25 cellular contexts compared by ENCODE assay signal in genomic region chr17:41868568-41868967, GRCh38. TPM values are rescaled to one million over a fixed set of nuclear protein-coding genes. Genes with fewer than 3 reads are reported as not detected.
DNase-seq lines count a peak whose midpoint lies in the region; ATAC-seq, FAIRE-seq and TF ChIP-seq lines count a peak whose summit lies in the region.
"Had no signal": no experiment of that assay in that cellular context is flagged by ENCODE, and none has a peak within 500 bp of the region (broad histone marks: within the 10 kb centered on the region; RNA-seq: fewer than 3 reads in every experiment).

No MANE protein-coding gene starts in this region.

- no peak overlapping the region for H3K4me3 Mint-ChIP-seq in activated naive CD4-positive, alpha-beta T cell treated with anti-CD3 and anti-CD28 coated beads, Interleukin-2, amount 50 U/mL, for 24 hours
- peak overlapping the region; percentile 79 for H3K4me3 Mint-ChIP-seq in T-helper 2 cell treated with Interferon-gamma antibody and Interleukin-4, amounts not matched to agents 5 μg/mL and 100 μg/mL, for 36 hours
- H3K4me3 Mint-ChIP-seq: H9 had no signal

- no peaks in the 10 kb centered on the region for H3K27me3 Mint-ChIP-seq in activated naive CD4-positive, alpha-beta T cell treated with anti-CD3 and anti-CD28 coated beads, Interleukin-2, amount 50 U/mL, for 24 hours
- no peaks in the 10 kb centered on the region for H3K27me3 Mint-ChIP-seq in T-helper 2 cell treated with Interferon-gamma antibody and Interleukin-4, amounts not matched to agents 5 μg/mL and 100 μg/mL, for 36 hours (ENCODE audit: low read depth)

- H3K9ac ChIP-seq in K562 (ENCODE audit: insufficient read depth in 1 of 2, low read depth in 2 of 2, low read length in 2 of 2), result no peak overlapping the region

- DNase-seq in activated naive CD4-positive, alpha-beta T cell treated with anti-CD3 and anti-CD28 coated beads, Interleukin-2, amount 50 U/mL, for 16 hours, result no peak
- peak; percentile 41 for DNase-seq in T-helper 2 cell treated with Interferon-gamma antibody and Interleukin-4, amounts not matched to agents 5 μg/mL and 100 μg/mL, for 36 hours (ENCODE audit: low spot score)
- DNase-seq in K562 (ENCODE audit: extremely low read depth in 1 of 4, low spot score in 3 of 4) (no peak), thyroid gland (no peak), urothelium cell line (ENCODE audit: low spot score) (no peak)
- DNase-seq: activated effector memory CD4-positive, alpha-beta T cell treated with anti-CD3 and anti-CD28 coated beads, Interleukin-2, amount 50 U/mL, for 16 hours; H9; left lung; NCI-H1048; NCI-H1694 treated with DMSO at 0.1 percent for 48 hours; NCI-H2171 treated with DMSO at 0.1 percent for 48 hours; NCI-H524 treated with DMSO at 0.1 percent for 48 hours; Peyer's patch; retina; stimulated activated CD4-positive, alpha-beta T cell treated with anti-CD3 and anti-CD28 coated beads, Interleukin-2, amount 100 ng/mL, for 48 hours; stimulated activated naive CD4-positive, alpha-beta T cell; tibial artery; WERI-Rb-1 had no signal

- no peaks in the 10 kb centered on the region for H3K9me3 Mint-ChIP-seq in activated naive CD4-positive, alpha-beta T cell treated with anti-CD3 and anti-CD28 coated beads, Interleukin-2, amount 50 U/mL, for 24 hours
- no peaks in the 10 kb centered on the region for H3K9me3 Mint-ChIP-seq in T-helper 2 cell treated with Interferon-gamma antibody and Interleukin-4, amounts not matched to agents 5 μg/mL and 100 μg/mL, for 36 hours
- H3K9me3 Mint-ChIP-seq: H9 had no signal

- in situ Hi-C loops in K562 (cut with MboI), result no loop called here

- H3K4me3 ChIP-seq in K562 (no peak overlapping the region), thyroid gland (replicated peaks in 1 of 3) (no peak overlapping the region)
- H3K4me3 ChIP-seq: ascending aorta, left lung, Peyer's patch, tibial artery had no signal

- H3K36me3 ChIP-seq in K562 (ENCODE audit: control insufficient read depth, insufficient read depth, low read length) (peaks cover 64% of the 10 kb centered on the region; the same call in 2 of the 3 replicates), thyroid gland (peaks cover 7 to 15% of the 10 kb centered on the region in 2 donors)

- BruUV-seq in K562 (replicated peaks; lab: Mats Ljungman, UMichigan), result no TSS peak

- no peaks in the 10 kb centered on the region for H3K9me3 ChIP-seq in K562 (replicated peaks; ENCODE audit: control insufficient read depth, insufficient read depth, low read depth, low read length)
- H3K9me3 ChIP-seq in thyroid gland, result no peaks in the 10 kb centered on the region
- H3K9me3 ChIP-seq: ascending aorta, left lung, Peyer's patch, tibial artery had no signal

- TF ChIP-seq CTCF in K562 (IDR thresholded peaks at IDR 0.05 in 2 of 3, conservative IDR thresholded peaks at IDR 0.05 in 1 of 3; ENCODE audit: insufficient read depth in 2 of 3, low read depth in 1 of 3, low read length in 3 of 3), result no peak
- no peak for TF ChIP-seq CTCF in thyroid gland (IDR thresholded peaks at IDR 0.05)

- H3K27me3 ChIP-seq in K562 (ENCODE audit: control insufficient read depth in 2 of 2, insufficient read depth in 2 of 2, low read length in 2 of 2) (no peaks in the 10 kb centered on the region), thyroid gland (no peaks in the 10 kb centered on the region)
- H3K27me3 ChIP-seq: ascending aorta, left lung, Peyer's patch, tibial artery had no signal

- intact Hi-C loops in K562 (cut with micrococcal nuclease), result no loop called here
- intact Hi-C loops in thyroid gland (cut with DNase I), result no loop called here

- no peak for TF ChIP-seq RAD21 in K562 (CRISPR knock-in tag; conservative IDR thresholded peaks at IDR 0.05 in 1 of 2, IDR thresholded peaks at IDR 0.05 in 1 of 2)

- 61% methylated on average over 3 of the region's 3 CpGs for WGBS in K562 (ENCODE audit: insufficient coverage, low coverage, missing lambda C conversion rate)
- WGBS in thyroid gland, 2 donors, result 55 to 58% methylated on average over 3 of the region's 3 CpGs

- no peak overlapping the region for H2AFZ ChIP-seq in K562 (ENCODE audit: low read depth, low read length)

- ATAC-seq in K562, result no peak
- ATAC-seq in HG02571 (IDR thresholded peaks at IDR 0.05; ENCODE audit: unreplicated experiment), result no peak

- peaks cover 16% of the 10 kb centered on the region for H3K79me2 ChIP-seq in K562 (ENCODE audit: control insufficient read depth, insufficient read depth, low read length)

- POLR2A ChIA-PET in K562 (lab: Yijun Ruan, JAX), result no interaction called here

- H4K20me1 ChIP-seq in K562 (replicated peaks; ENCODE audit: control insufficient read depth, insufficient read depth, low read length), result peaks cover 4% of the 10 kb centered on the region; the same call in 1 of the 2 replicates

- H3K36me3 Mint-ChIP-seq in activated naive CD4-positive, alpha-beta T cell treated with anti-CD3 and anti-CD28 coated beads, Interleukin-2, amount 50 U/mL, for 24 hours, result peaks cover 4% of the 10 kb centered on the region
- H3K36me3 Mint-ChIP-seq in T-helper 2 cell treated with Interferon-gamma antibody and Interleukin-4, amounts not matched to agents 5 μg/mL and 100 μg/mL, for 36 hours (ENCODE audit: low read depth), result peaks cover 63% of the 10 kb centered on the region

- TF ChIP-seq EP300 in K562 (IDR thresholded peaks at IDR 0.05; ENCODE audit: low read length), result no peak

- H3K4me1 ChIP-seq in K562 (replicated peaks in 1 of 2; ENCODE audit: control insufficient read depth in 2 of 2, insufficient read depth in 2 of 2, low read length in 2 of 2) (peaks cover 14 to 17% of the 10 kb centered on the region in 2 experiments), thyroid gland (peaks cover 8 to 12% of the 10 kb centered on the region in 2 donors)

- no peak overlapping the region for H3K4me2 ChIP-seq in K562 (ENCODE audit: insufficient read depth, low read length)

- peaks cover 29% of the 10 kb centered on the region for H3K4me1 Mint-ChIP-seq in activated naive CD4-positive, alpha-beta T cell treated with anti-CD3 and anti-CD28 coated beads, Interleukin-2, amount 50 U/mL, for 24 hours
- peaks cover 54% of the 10 kb centered on the region for H3K4me1 Mint-ChIP-seq in T-helper 2 cell treated with Interferon-gamma antibody and Interleukin-4, amounts not matched to agents 5 μg/mL and 100 μg/mL, for 36 hours (ENCODE audit: low read depth)

- peak overlapping the region; percentile 82 for H3K27ac Mint-ChIP-seq in activated naive CD4-positive, alpha-beta T cell treated with anti-CD3 and anti-CD28 coated beads, Interleukin-2, amount 50 U/mL, for 24 hours
- peak overlapping the region; percentile 93 for H3K27ac Mint-ChIP-seq in T-helper 2 cell treated with Interferon-gamma antibody and Interleukin-4, amounts not matched to agents 5 μg/mL and 100 μg/mL, for 36 hours
- H3K27ac Mint-ChIP-seq: H9 had no signal

- CTCF ChIA-PET in K562 (lab: Yijun Ruan, JAX; ENCODE audit: low intra/inter-chr PET ratio), result no interaction called here

- FAIRE-seq in K562 (lab: Jason Lieb, UNC) (no peak), urothelium cell line (lab: Jason Lieb, UNC) (no peak)
- FAIRE-seq: endometrium, GM12892 had no signal

- TF ChIP-seq POLR2A in K562 (conservative IDR thresholded peaks at IDR 0.05) (no peak), thyroid gland (IDR thresholded peaks at IDR 0.05) (no peak)

- H3K27ac ChIP-seq in K562 (ENCODE audit: extremely low read depth, low read depth, low read length), result no peak overlapping the region
- peak overlapping the region; percentile 26 to 66 (median 44) for H3K27ac ChIP-seq in thyroid gland
- H3K27ac ChIP-seq: ascending aorta, Peyer's patch, tibial artery, WERI-Rb-1 had no signal

- H3K9me1 ChIP-seq in K562 (ENCODE audit: control insufficient read depth, insufficient read depth, low read length), result peaks cover 4% of the 10 kb centered on the region

RNA-seq across cellular contexts. Expression of gene KLHL11, which starts 3.3 kb away (rescaled TPM):
- 17.7 and 34.3 TPM in 2 replicates for total RNA-seq in K562 (2011; cell fraction: chromatin; rRNA removed; ENCODE audit: low replicate concordance)
- 11.2 and 16.2 TPM in 2 replicates for total RNA-seq in K562 (2011; cell fraction: nucleolus; rRNA removed)
- total RNA-seq in K562 (2011; cell fraction: nucleoplasm; rRNA removed), result 12.0 and 16.3 TPM in 2 replicates
- 15.8 and 16.0 TPM in 2 replicates for total RNA-seq in K562 (2014; rRNA removed)
- 14.8 and 17.4 TPM in 2 replicates for total RNA-seq in K562 (2014; rRNA removed; fragmentation: Illumina TruSeq; extraction: Trizol)
- 16.8 and 17.0 TPM in 2 replicates for total RNA-seq in K562 (2015; rRNA removed; fragmentation: Illumina TruSeq; extraction: Trizol)
- 12.4 and 13.8 TPM in 2 replicates for total RNA-seq in K562 (2021)
- 6.1 and 10.3 TPM in 2 replicates for polyA plus RNA-seq in K562 (2011; rRNA removed)
- 4.1 and 5.8 TPM in 2 replicates for polyA plus RNA-seq in K562 (2011; cell fraction: cytosol; rRNA removed)
- 2.9 and 3.2 TPM in 2 replicates for polyA plus RNA-seq in K562 (2011; cell fraction: nucleus; rRNA removed)
- 1.4 TPM in 2 replicates for polyA plus RNA-seq in K562 (2012)
- polyA plus RNA-seq in K562 (2014; fragmentation: Illumina TruSeq; extraction: Trizol), result 3.0 and 3.5 TPM in 2 replicates
- under 1 TPM; 0.20 to 0.28 TPM for polyA plus RNA-seq in K562 (2014; fragmentation: Nextera tagmentation; extraction: Ambion mirVana)
- polyA plus RNA-seq in K562 (2014; rRNA removed), result 5.0 and 5.2 TPM in 2 replicates
- polyA minus RNA-seq in K562 (2011; rRNA and poly(A)+ RNA removed), result 35.7 and 66.8 TPM in 2 replicates
- polyA minus RNA-seq in K562 (2011; cell fraction: cytosol; rRNA and poly(A)+ RNA removed), result 9.8 and 21.5 TPM in 2 replicates
- 4.6 and 6.0 TPM in 2 replicates for polyA minus RNA-seq in K562 (2011; cell fraction: nucleus; rRNA and poly(A)+ RNA removed)
- total RNA-seq in thyroid gland, result 10 to 100 TPM; 46.0 to 60.7 (median 46.9) TPM

RNA-seq across cellular contexts. Expression of gene KLHL10, which starts 30.9 kb away (rescaled TPM):
- 0.67 and 1.6 TPM in 2 replicates for total RNA-seq in K562 (2011; cell fraction: chromatin; rRNA removed; ENCODE audit: low replicate concordance)
- 0.33 and 0.39 TPM in 2 replicates for total RNA-seq in K562 (2011; cell fraction: nucleolus; rRNA removed)
- total RNA-seq in K562 (2011; cell fraction: nucleoplasm; rRNA removed), result 0.76 and 1.2 TPM in 2 replicates
- total RNA-seq in K562 (2014; rRNA removed) (not detected in 2 replicates), K562 (2014; rRNA removed; fragmentation: Illumina TruSeq; extraction: Trizol) (not detected in 2 replicates), K562 (2015; rRNA removed; fragmentation: Illumina TruSeq; extraction: Trizol) (not detected in 2 replicates), K562 (2021) (not detected in 2 replicates), thyroid gland (1 to 10 TPM in 1 of 4 donors, under 1 TPM in 1, not detected in 2; 0.33 to 1.6 TPM)
- polyA plus RNA-seq in K562 (2011; rRNA removed) (0.30 and 0.56 TPM in 2 replicates), K562 (2014; fragmentation: Illumina TruSeq; extraction: Trizol) (0.07 TPM in 1 of 2 replicates, not detected in the other), K562 (2014; fragmentation: Nextera tagmentation; extraction: Ambion mirVana) (under 1 TPM; 0.06 to 0.17 TPM), K562 (2014; rRNA removed) (not detected in 2 replicates)
- 0.13 and 0.21 TPM in 2 replicates for polyA plus RNA-seq in K562 (2011; cell fraction: cytosol; rRNA removed)
- 0.72 and 1.1 TPM in 2 replicates for polyA plus RNA-seq in K562 (2011; cell fraction: nucleus; rRNA removed)
- 0.09 and 0.11 TPM in 2 replicates for polyA plus RNA-seq in K562 (2012)
- 0.14 and 0.24 TPM in 2 replicates for polyA minus RNA-seq in K562 (2011; rRNA and poly(A)+ RNA removed)
- polyA minus RNA-seq in K562 (2011; cell fraction: cytosol; rRNA and poly(A)+ RNA removed), result not detected in 2 replicates
- polyA minus RNA-seq in K562 (2011; cell fraction: nucleus; rRNA and poly(A)+ RNA removed), result not detected in 2 replicates
- total RNA-seq: ascending aorta; cardiac septum; left lung; Peyer's patch; T-helper 1 cell treated with Interleukin-12 subunit alpha and Interleukin-12 subunit beta and Interleukin-4 antibody, amounts not matched to agents 30 ng/mL and 1 ng/mL, for 36 hours had no signal

RNA-seq across cellular contexts. Expression of gene NT5C3B, which starts 32.5 kb away (rescaled TPM):
- total RNA-seq in K562 (2011; cell fraction: chromatin; rRNA removed; ENCODE audit: low replicate concordance), result 92.4 and 177 TPM in 2 replicates
- 104 and 115 TPM in 2 replicates for total RNA-seq in K562 (2011; cell fraction: nucleolus; rRNA removed)
- total RNA-seq in K562 (2011; cell fraction: nucleoplasm; rRNA removed), result 81.6 and 114 TPM in 2 replicates
- 91.7 and 116 TPM in 2 replicates for total RNA-seq in K562 (2014; rRNA removed)
- total RNA-seq in K562 (2014; rRNA removed; fragmentation: Illumina TruSeq; extraction: Trizol), result 85.0 and 90.4 TPM in 2 replicates
- total RNA-seq in K562 (2015; rRNA removed; fragmentation: Illumina TruSeq; extraction: Trizol), result 72.2 and 74.5 TPM in 2 replicates
- 80.6 and 82.6 TPM in 2 replicates for total RNA-seq in K562 (2021)
- polyA plus RNA-seq in K562 (2011; rRNA removed), result 89.5 and 166 TPM in 2 replicates
- 96.2 and 122 TPM in 2 replicates for polyA plus RNA-seq in K562 (2011; cell fraction: cytosol; rRNA removed)
- polyA plus RNA-seq in K562 (2011; cell fraction: nucleus; rRNA removed), result 125 and 160 TPM in 2 replicates
- 75.6 and 85.4 TPM in 2 replicates for polyA plus RNA-seq in K562 (2012)
- 119 and 127 TPM in 2 replicates for polyA plus RNA-seq in K562 (2014; fragmentation: Illumina TruSeq; extraction: Trizol)
- polyA plus RNA-seq in K562 (2014; fragmentation: Nextera tagmentation; extraction: Ambion mirVana), result 10 to 100 TPM in 1 of 2 experiments, 1 to 10 TPM in 1; 2.0 to 10.8 TPM
- polyA plus RNA-seq in K562 (2014; rRNA removed), result 96.7 and 98.3 TPM in 2 replicates
- polyA minus RNA-seq in K562 (2011; rRNA and poly(A)+ RNA removed), result 76.2 and 124 TPM in 2 replicates
- polyA minus RNA-seq in K562 (2011; cell fraction: cytosol; rRNA and poly(A)+ RNA removed), result 30.3 and 44.0 TPM in 2 replicates
- 28.5 and 42.4 TPM in 2 replicates for polyA minus RNA-seq in K562 (2011; cell fraction: nucleus; rRNA and poly(A)+ RNA removed)
- 100 to 1,000 TPM in 2 of 4 donors, 10 to 100 TPM in 2; 97.3 to 132 (median 110) TPM for total RNA-seq in thyroid gland

RNA-seq across cellular contexts. Expression of gene ACLY, which starts 50.2 kb away (rescaled TPM):
- 153 and 277 TPM in 2 replicates for total RNA-seq in K562 (2011; cell fraction: chromatin; rRNA removed; ENCODE audit: low replicate concordance)
- 161 TPM in 2 replicates for total RNA-seq in K562 (2011; cell fraction: nucleolus; rRNA removed)
- total RNA-seq in K562 (2011; cell fraction: nucleoplasm; rRNA removed), result 163 and 174 TPM in 2 replicates
- total RNA-seq in K562 (2014; rRNA removed) (114 and 123 TPM in 2 replicates), K562 (2014; rRNA removed; fragmentation: Illumina TruSeq; extraction: Trizol) (112 and 125 TPM in 2 replicates), K562 (2015; rRNA removed; fragmentation: Illumina TruSeq; extraction: Trizol) (129 and 131 TPM in 2 replicates), K562 (2021) (261 and 280 TPM in 2 replicates), thyroid gland (10 to 100 TPM; 62.6 to 85.2 (median 78.8) TPM)
- polyA plus RNA-seq in K562 (2011; rRNA removed) (163 and 165 TPM in 2 replicates), K562 (2014; fragmentation: Illumina TruSeq; extraction: Trizol) (194 and 206 TPM in 2 replicates), K562 (2014; fragmentation: Nextera tagmentation; extraction: Ambion mirVana) (10 to 100 TPM; 42.9 to 58.5 TPM), K562 (2014; rRNA removed) (120 and 129 TPM in 2 replicates)
- polyA plus RNA-seq in K562 (2011; cell fraction: cytosol; rRNA removed), result 156 and 184 TPM in 2 replicates
- 114 and 149 TPM in 2 replicates for polyA plus RNA-seq in K562 (2011; cell fraction: nucleus; rRNA removed)
- 94.5 and 161 TPM in 2 replicates for polyA plus RNA-seq in K562 (2012)
- polyA minus RNA-seq in K562 (2011; rRNA and poly(A)+ RNA removed), result 244 and 312 TPM in 2 replicates
- 258 TPM in 2 replicates for polyA minus RNA-seq in K562 (2011; cell fraction: cytosol; rRNA and poly(A)+ RNA removed)
- polyA minus RNA-seq in K562 (2011; cell fraction: nucleus; rRNA and poly(A)+ RNA removed), result 49.9 and 63.5 TPM in 2 replicates

RNA-seq across cellular contexts. Expression of gene FKBP10, which starts 55.8 kb away (rescaled TPM):
- 17.5 and 38.2 TPM in 2 replicates for total RNA-seq in K562 (2011; cell fraction: chromatin; rRNA removed; ENCODE audit: low replicate concordance)
- total RNA-seq in K562 (2011; cell fraction: nucleolus; rRNA removed), result 21.8 and 23.9 TPM in 2 replicates
- total RNA-seq in K562 (2011; cell fraction: nucleoplasm; rRNA removed), result 14.6 and 17.6 TPM in 2 replicates
- 1.3 and 1.6 TPM in 2 replicates for total RNA-seq in K562 (2014; rRNA removed)
- total RNA-seq in K562 (2014; rRNA removed; fragmentation: Illumina TruSeq; extraction: Trizol), result 0.57 and 0.76 TPM in 2 replicates
- total RNA-seq in K562 (2015; rRNA removed; fragmentation: Illumina TruSeq; extraction: Trizol), result 0.72 and 0.94 TPM in 2 replicates
- total RNA-seq in K562 (2021), result 2.6 and 3.0 TPM in 2 replicates
- polyA plus RNA-seq in K562 (2011; rRNA removed), result 1.5 and 7.1 TPM in 2 replicates
- polyA plus RNA-seq in K562 (2011; cell fraction: cytosol; rRNA removed), result 4.0 and 4.6 TPM in 2 replicates
- 28.3 and 44.3 TPM in 2 replicates for polyA plus RNA-seq in K562 (2011; cell fraction: nucleus; rRNA removed)
- 2.7 and 3.1 TPM in 2 replicates for polyA plus RNA-seq in K562 (2012)
- 2.0 and 2.7 TPM in 2 replicates for polyA plus RNA-seq in K562 (2014; fragmentation: Illumina TruSeq; extraction: Trizol)
- polyA plus RNA-seq in K562 (2014; fragmentation: Nextera tagmentation; extraction: Ambion mirVana), result under 1 TPM in 1 of 2 experiments, not detected in 1; 0.03 TPM
- 2.5 and 6.5 TPM in 2 replicates for polyA plus RNA-seq in K562 (2014; rRNA removed)
- 0.63 and 1.1 TPM in 2 replicates for polyA minus RNA-seq in K562 (2011; rRNA and poly(A)+ RNA removed)
- polyA minus RNA-seq in K562 (2011; cell fraction: cytosol; rRNA and poly(A)+ RNA removed), result 1.6 and 4.7 TPM in 2 replicates
- 2.6 and 5.1 TPM in 2 replicates for polyA minus RNA-seq in K562 (2011; cell fraction: nucleus; rRNA and poly(A)+ RNA removed)
- total RNA-seq in thyroid gland, result 10 to 100 TPM; 42.2 to 75.3 (median 60.4) TPM
